In the genomic region with DNA sequence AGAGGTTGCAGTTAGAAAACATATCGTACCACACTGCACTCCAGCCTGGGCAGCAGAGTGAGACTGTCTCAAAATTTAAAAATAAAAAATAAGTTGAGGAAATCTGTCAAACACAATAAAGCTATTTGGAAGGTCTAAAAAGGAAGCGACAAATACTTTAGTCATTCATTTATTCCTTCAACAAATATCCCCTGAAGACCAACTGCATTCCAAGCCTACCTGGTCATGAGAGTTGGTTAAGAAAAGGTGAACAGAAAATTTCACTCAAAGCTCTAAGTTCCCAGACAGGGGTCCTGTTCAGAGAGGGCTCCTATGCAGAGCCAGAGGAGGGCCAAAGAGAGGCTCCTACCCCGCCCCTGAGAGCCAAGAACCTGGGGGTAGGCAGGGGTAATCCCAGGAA, we compare ENCODE assay signal across 22 cellular contexts.
"Had no signal": no experiment of that assay in that cellular context is flagged by ENCODE, and none has a peak within 500 bp of the region (broad histone marks: within the 10 kb centered on the region; RNA-seq: fewer than 3 reads in every experiment).

No MANE protein-coding gene starts in this region.

- ATAC-seq: activated CD8-positive, alpha-beta T cell treated with anti-CD3 and anti-CD28 coated beads for 36 hours; activated naive CD8-positive, alpha-beta T cell treated with anti-CD3 and anti-CD28 coated beads, Interleukin-2, amount 50 U/mL, for 24 hours; left ventricle myocardium superior; mucosa of descending colon had no signal

- H3K27ac ChIP-seq: coronary artery, vagina had no signal

- H3K27me3 ChIP-seq: vagina had no signal

- DNase-seq: activated CD4-positive, alpha-beta T cell treated with anti-CD3 and anti-CD28 coated beads, Interleukin-2, amount 10 ng/mL, durations not matched to agents 24 days and 14 days; activated CD8-positive, alpha-beta T cell treated with anti-CD3 and anti-CD28 coated beads for 36 hours; activated effector memory CD4-positive, alpha-beta T cell treated with Interleukin-2 at 50 U/mL for 16 hours; activated naive CD4-positive, alpha-beta T cell treated with anti-CD3 and anti-CD28 coated beads, Interleukin-2, amount 10 ng/mL, durations not matched to agents 7 days and 5 days; activated naive CD8-positive, alpha-beta T cell treated with anti-CD3 and anti-CD28 coated beads, Interleukin-2, amount 50 U/mL, for 24 hours; activated T-cell treated with anti-CD3 and anti-CD28 coated beads, Interleukin-2, amount 50 U/mL, for 48 hours; anterior cingulate cortex; effector CD8-positive, alpha-beta T cell; foreskin fibroblast; hippocampal formation; islet precursor cell; left ventricle myocardium superior; mesenchymal stem cell; mucosa of descending colon; naive B cell; stimulated activated CD4-positive, alpha-beta T cell treated with anti-CD3 and anti-CD28 coated beads, Interleukin-12 subunit alpha, Interleukin-12 subunit beta, amount 100 ng/mL, for 4 hours; stimulated activated CD4-positive, alpha-beta T cell treated with anti-CD3 and anti-CD28 coated beads, Interleukin-1b, Interleukin-23, amount 100 ng/mL, for 48 hours; T-helper 1 cell; T-helper 9 cell; trophoblast cell had no signal

- H3K4me3 ChIP-seq: coronary artery, mucosa of descending colon, vagina had no signal

- H3K4me1 ChIP-seq: vagina had no signal

- H3K9me3 ChIP-seq: mucosa of descending colon, vagina had no signal
